24 cellular contexts compared by ENCODE assay signal in genomic region chr13:33040116-33040515, GRCh38. TPM values are rescaled to one million over a fixed set of nuclear protein-coding genes. Genes with fewer than 3 reads are reported as not detected.
"Had no signal": no experiment of that assay in that cellular context is flagged by ENCODE, and none has a peak within 500 bp of the region (broad histone marks: within the 10 kb centered on the region; RNA-seq: fewer than 3 reads in every experiment).

No MANE protein-coding gene starts in this region.

- H3K4me3 Mint-ChIP-seq: activated naive CD4-positive, alpha-beta T cell treated with anti-CD3 and anti-CD28 coated beads, Interleukin-2, amount 50 U/mL, for 24 hours; activated T-cell treated with anti-CD3 and anti-CD28 coated beads, Interleukin-2, amount 50 U/mL, for 72 hours; dendritic cell treated with granulocyte-macrophage colony-stimulating factor and Interleukin-4, amounts not matched to agents 40 ng/mL and 50 ng/mL, for 4 days; nephron; stimulated activated naive CD8-positive, alpha-beta T cell treated with anti-CD3 and anti-CD28 coated beads, Interleukin-15, amount 100 ng/mL, for 72 hours had no signal

- H3K36me3 ChIP-seq: ascending aorta, thoracic aorta had no signal

- H3K27me3 ChIP-seq: ascending aorta had no signal

- H3K36me3 Mint-ChIP-seq: activated naive CD4-positive, alpha-beta T cell treated with anti-CD3 and anti-CD28 coated beads, Interleukin-2, amount 50 U/mL, for 24 hours had no signal

- H3K9me3 Mint-ChIP-seq: activated naive CD4-positive, alpha-beta T cell treated with anti-CD3 and anti-CD28 coated beads, Interleukin-2, amount 50 U/mL, for 24 hours; activated T-cell treated with anti-CD3 and anti-CD28 coated beads, Interleukin-2, amount 50 U/mL, for 72 hours; dendritic cell treated with granulocyte-macrophage colony-stimulating factor and Interleukin-4, amounts not matched to agents 40 ng/mL and 50 ng/mL, for 4 days; nephron; stimulated activated naive CD8-positive, alpha-beta T cell treated with anti-CD3 and anti-CD28 coated beads, Interleukin-15, amount 100 ng/mL, for 72 hours had no signal

- H3K9me3 ChIP-seq: ascending aorta, thoracic aorta had no signal

- H3K27ac Mint-ChIP-seq: activated naive CD4-positive, alpha-beta T cell treated with anti-CD3 and anti-CD28 coated beads, Interleukin-2, amount 50 U/mL, for 24 hours; activated T-cell treated with anti-CD3 and anti-CD28 coated beads, Interleukin-2, amount 50 U/mL, for 72 hours; dendritic cell treated with granulocyte-macrophage colony-stimulating factor and Interleukin-4, amounts not matched to agents 40 ng/mL and 50 ng/mL, for 4 days; progenitor cell of endocrine pancreas; stimulated activated naive CD8-positive, alpha-beta T cell treated with anti-CD3 and anti-CD28 coated beads, Interleukin-15, amount 100 ng/mL, for 72 hours had no signal

- FAIRE-seq: bronchial epithelial cell, islet of Langerhans had no signal

- H3K4me3 ChIP-seq: ascending aorta, lung, skin epidermis, thoracic aorta had no signal

- H3K27ac ChIP-seq: ascending aorta, skin epidermis, thoracic aorta had no signal

- H3K4me1 Mint-ChIP-seq: activated naive CD4-positive, alpha-beta T cell treated with anti-CD3 and anti-CD28 coated beads, Interleukin-2, amount 50 U/mL, for 24 hours; nephron; stimulated activated naive CD8-positive, alpha-beta T cell treated with anti-CD3 and anti-CD28 coated beads, Interleukin-15, amount 100 ng/mL, for 72 hours had no signal

- DNase-seq: activated CD8-positive, alpha-beta memory T cell treated with anti-CD3 and anti-CD28 coated beads for 24 hours; activated effector memory CD4-positive, alpha-beta T cell treated with anti-CD3 and anti-CD28 coated beads, Interleukin-2, amount 50 U/mL, for 16 hours; activated T-cell treated with anti-CD3 and anti-CD28 coated beads, Interleukin-2, amount 50 U/mL, for 72 hours; effector memory CD4-positive, alpha-beta T cell; foreskin fibroblast; hippocampal formation; left cardiac atrium; occipital lobe; right cardiac atrium; stimulated activated CD4-positive, alpha-beta T cell treated with anti-CD3 and anti-CD28 coated beads, Interleukin-15, amount 100 ng/mL, for 24 hours; stimulated activated CD4-positive, alpha-beta T cell treated with anti-CD3 and anti-CD28 coated beads, Interleukin-2, amount 100 ng/mL, for 48 hours; stimulated activated naive CD8-positive, alpha-beta T cell treated with anti-CD3 and anti-CD28 coated beads, Interleukin-15, amount 100 ng/mL, for 72 hours had no signal

- H3K27me3 Mint-ChIP-seq: progenitor cell of endocrine pancreas had no signal

- H3K4me1 ChIP-seq: ascending aorta had no signal

- ATAC-seq: activated CD4-positive, CD25-positive, alpha-beta regulatory T cell treated with anti-CD3 and anti-CD28 coated beads, Interleukin-2, amount 50 U/mL, for 24 hours; activated T-cell treated with anti-CD3 and anti-CD28 coated beads, Interleukin-2, amount 50 U/mL, for 72 hours; left cardiac atrium; right cardiac atrium; SK-N-SH treated with all-trans-retinoic acid at 6 μM for 48 hours; stimulated activated naive CD8-positive, alpha-beta T cell treated with anti-CD3 and anti-CD28 coated beads, Interleukin-15, amount 100 ng/mL, for 72 hours had no signal

RNA-seq across cellular contexts. Expression of gene KL, which starts 23.9 kb away (rescaled TPM):
- total RNA-seq: bronchial epithelial cell had no signal
